Comparison of ENCODE assay signal across 1 cellular context in genomic region chr16:79870016-79870886, GRCh38.
TF ChIP-seq lines count a peak whose summit lies in the region.

No MANE protein-coding gene starts in this region.

TF ChIP-seq in K562, 482 proteins besides CTCF, POLR2A, EP300 and RAD21 (continued from another document):
- TF ChIP-seq GTF3C2 (IDR thresholded peaks at IDR 0.05; ENCODE audit: borderline replicate concordance, extremely low read depth, insufficient read length) (no peak), ZBTB33 (CRISPR knock-in tag; IDR thresholded peaks at IDR 0.05) (no peak)
